Comparison of ENCODE assay signal across 8 cellular contexts in the genomic region with DNA sequence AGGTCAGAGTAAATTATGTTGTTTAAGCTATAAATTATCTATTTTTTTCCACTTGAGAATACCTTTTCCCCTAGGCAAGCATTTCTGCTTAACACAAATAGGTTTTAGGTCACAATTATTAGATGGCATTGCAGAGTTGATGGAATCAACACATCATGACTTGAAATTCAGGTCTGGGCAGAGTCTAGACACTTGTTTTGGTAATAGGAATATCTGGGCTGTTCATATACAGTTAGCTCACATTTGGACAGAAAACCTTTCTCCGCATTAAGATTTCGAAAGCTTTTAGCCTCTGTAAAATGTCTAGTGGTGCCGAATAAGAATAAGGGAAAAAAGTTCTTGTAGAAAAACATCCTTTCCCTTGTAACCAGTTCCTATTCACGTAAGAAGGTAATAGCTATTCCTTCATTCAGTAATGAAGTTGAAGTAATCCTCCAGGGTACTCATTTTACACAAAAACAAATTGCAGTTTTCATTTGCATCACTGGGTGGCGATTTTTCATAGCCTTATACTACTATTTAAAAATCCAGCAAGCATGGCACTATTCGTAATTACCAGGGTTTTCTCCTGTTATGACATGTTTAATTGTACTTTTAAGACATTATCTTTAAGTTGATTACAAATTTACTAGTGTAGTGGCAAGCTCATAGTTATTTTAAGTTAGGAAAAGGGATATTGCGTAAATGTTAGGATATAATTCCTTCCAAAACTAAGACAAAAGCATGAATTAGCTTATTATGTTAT. TPM values are rescaled to one million over a fixed set of nuclear protein-coding genes. Genes with fewer than 3 reads are reported as not detected.
A peak's percentile ranks its signal among the peaks of the same experiment; 100 is the strongest.
DNase-seq lines count a peak whose midpoint lies in the region; ATAC-seq, FAIRE-seq and TF ChIP-seq lines count a peak whose summit lies in the region.

No MANE protein-coding gene starts in this region.

- peak; percentile 67 for ATAC-seq in GM21576 (IDR thresholded peaks at IDR 0.05; ENCODE audit: unreplicated experiment)

- intact Hi-C loops in breast epithelium (cut with DNase I; ENCODE audit: low total_unique reads) (loop anchor here (10.0 kb wide), 1 partner anchor 63 kb away; no protein-coding TSS in a partner anchor), kidney (cut with DNase I) (no loop called here)

- DNase-seq in GM03348 (ENCODE audit: low spot score) (peak; percentile 33), LoVo (ENCODE audit: low spot score) (peak; percentile 84), RKO (ENCODE audit: low spot score) (peak; percentile 75), breast epithelium (ENCODE audit: low spot score in 2 of 2) (no peak), kidney (no peak), GOT3 (lab: John Stamatoyannopoulos, UW) (no peak)
- peak; percentile 7 for DNase-seq in stimulated activated CD8-positive, alpha-beta memory T cell treated with anti-CD3 and anti-CD28 coated beads, Interleukin-4, amount 100 ng/mL, for 24 hours (ENCODE audit: low read depth)

- peak; percentile 95 for FAIRE-seq in kidney (lab: Jason Lieb, UNC)

- no peak for TF ChIP-seq POLR2A in breast epithelium (IDR thresholded peaks at IDR 0.05)

- peak overlapping the region in 2 of 3 donors; percentile 23 to 57 for H3K4me3 ChIP-seq in breast epithelium
- H3K4me3 ChIP-seq in kidney (ENCODE audit: low read length in 2 of 2), result no peak overlapping the region

- H3K36me3 ChIP-seq in breast epithelium (no peaks in the 10 kb centered on the region), kidney (ENCODE audit: control insufficient read depth in 1 of 2, insufficient read depth in 2 of 2, low read length in 2 of 2) (no peaks in the 10 kb centered on the region)

- no peaks in the 10 kb centered on the region for H3K27me3 ChIP-seq in breast epithelium

- H3K27ac ChIP-seq in breast epithelium (peak overlapping the region; percentile 83 to 84), kidney (ENCODE audit: low read depth in 2 of 2, low read length in 2 of 2) (no peak overlapping the region)

- TF ChIP-seq CTCF in breast epithelium (IDR thresholded peaks at IDR 0.05) (peak; percentile 55 to 68 (median 64)), kidney (IDR thresholded peaks at IDR 0.05; ENCODE audit: borderline replicate concordance, extremely low read depth, insufficient read depth) (peak; percentile 59)

- H3K9ac ChIP-seq in kidney (ENCODE audit: low read length in 2 of 2), result no peak overlapping the region

- H3K4me1 ChIP-seq in breast epithelium (peaks cover 0 to 7% of the 10 kb centered on the region in 2 donors), kidney (ENCODE audit: control insufficient read depth in 1 of 2, insufficient read depth in 1 of 2, low read depth in 1 of 2, low read length in 2 of 2) (no peaks in the 10 kb centered on the region)

- H3K9me3 ChIP-seq in breast epithelium (no peaks in the 10 kb centered on the region), kidney (ENCODE audit: control insufficient read depth in 1 of 2, low read length in 2 of 2) (no peaks in the 10 kb centered on the region)

RNA-seq across cellular contexts. Expression of a gene that starts 37.0 kb away (rescaled TPM):
- total RNA-seq in breast epithelium, result 10 to 100 TPM; 18.7 to 24.6 (median 22.3) TPM
- 33.7 TPM for total RNA-seq in kidney
- polyA plus RNA-seq in kidney (ENCODE audit: insufficient read depth, low read depth, low replicate concordance), result 59.4 TPM

RNA-seq across cellular contexts. Expression of a gene that starts 40.8 kb away (rescaled TPM):
- total RNA-seq in breast epithelium, result 10 to 100 TPM; 13.6 to 25.6 (median 17.7) TPM
- 18.0 TPM for total RNA-seq in kidney
- polyA plus RNA-seq in kidney (ENCODE audit: insufficient read depth, low read depth, low replicate concordance), result 20.3 TPM

Comparison
In these comparisons a context has a peak if more than half of its experiments do, and no peak if none do; other contexts are left out.
1. DNase-seq: peak in GM03348 (single experiment), LoVo (single experiment), RKO (single experiment) and stimulated activated CD8-positive, alpha-beta memory T cell treated with anti-CD3 and anti-CD28 coated beads, Interleukin-4, amount 100 ng/mL, for 24 hours (single experiment); none in breast epithelium (0 of 2), kidney (single experiment) and GOT3 (single experiment).
2. H3K27ac ChIP-seq: peak in breast epithelium (2 of 2); none in kidney (0 of 2).
3. H3K4me3 ChIP-seq: peak in breast epithelium (2 of 3); none in kidney (0 of 2).